14 cellular contexts compared by ENCODE assay signal in the genomic region with DNA sequence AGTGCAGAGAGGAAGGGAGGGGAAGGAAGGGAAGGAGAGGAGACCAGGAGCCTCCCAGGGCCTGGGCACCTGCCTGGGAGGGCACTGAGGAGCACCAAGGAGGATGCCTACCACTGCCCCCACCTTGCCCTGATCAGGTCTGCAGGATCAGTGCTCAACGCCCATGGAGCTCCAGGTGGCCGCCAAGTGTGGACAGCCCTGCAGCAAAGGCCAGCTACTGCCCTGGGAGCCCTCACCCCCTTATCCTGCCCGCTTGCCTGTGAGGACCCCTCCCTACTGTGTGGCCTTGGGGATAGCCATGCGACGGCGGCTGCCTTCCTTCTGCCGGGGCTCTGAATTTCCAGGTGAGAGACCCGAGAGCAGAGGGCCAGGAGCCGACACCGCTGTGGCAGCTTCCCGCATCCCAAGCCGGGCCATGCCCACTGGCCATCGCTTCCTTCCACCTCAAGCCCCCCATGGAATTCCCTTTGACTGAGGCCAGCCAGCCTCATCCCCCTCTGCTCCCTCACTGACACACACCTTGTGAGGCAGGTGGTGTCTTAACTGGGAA. TPM values are rescaled to one million over a fixed set of nuclear protein-coding genes. Genes with fewer than 3 reads are reported as not detected.
DNase-seq lines count a peak whose midpoint lies in the region; ATAC-seq, FAIRE-seq and TF ChIP-seq lines count a peak whose summit lies in the region.
"Had no signal": no experiment of that assay in that cellular context is flagged by ENCODE, and none has a peak within 500 bp of the region (broad histone marks: within the 10 kb centered on the region; RNA-seq: fewer than 3 reads in every experiment).

No MANE protein-coding gene starts in this region.

- no peaks in the 10 kb centered on the region for H3K79me2 ChIP-seq in PC-9 (ENCODE audit: low read depth)

- no peaks in the 10 kb centered on the region for H3K36me3 ChIP-seq in HEK293 (ENCODE audit: control insufficient read depth in 2 of 2, insufficient read depth in 1 of 2, low read length in 2 of 2)
- no peaks in the 10 kb centered on the region for H3K36me3 ChIP-seq in kidney (ENCODE audit: control insufficient read depth in 1 of 2, insufficient read depth in 2 of 2, low read length in 2 of 2)
- H3K36me3 ChIP-seq in upper lobe of right lung = no peaks in the 10 kb centered on the region
- H3K36me3 ChIP-seq in PC-9 (ENCODE audit: low read depth) = no peaks in the 10 kb centered on the region
- H3K36me3 ChIP-seq: BLaER1 treated with 17β-estradiol and CSF1 and Interleukin-3, amounts not matched to agents 10 nM and 100 nM had no signal

- H2AFZ ChIP-seq in PC-9 = no peak overlapping the region

- no peaks in the 10 kb centered on the region for H4K20me1 ChIP-seq in PC-9 (ENCODE audit: insufficient read depth)

- no peak overlapping the region for H3K9ac ChIP-seq in kidney (ENCODE audit: low read length in 2 of 2)
- H3K9ac ChIP-seq: BLaER1 treated with 17β-estradiol and CSF1 and Interleukin-3, amounts not matched to agents 10 nM and 100 nM had no signal

- CTCF ChIA-PET in HEK293 (lab: Yijun Ruan, JAX) = interaction anchor here (1.4 to 1.6 kb wide), 2 partner anchors 10 to 11 kb away, joined by 4 to 6 read pairs; no protein-coding TSS in a partner anchor
- CTCF ChIA-PET in PC-9 (lab: Charles Lee) = no interaction called here

- H3F3A ChIP-seq in PC-9 (ENCODE audit: insufficient read depth, low read depth) = no peaks in the 10 kb centered on the region

- H3K9me2 ChIP-seq in PC-9 (ENCODE audit: insufficient read depth) = no peaks in the 10 kb centered on the region

- DNase-seq in Right ventricle myocardium superior (peak; percentile 33), Right ventricle myocardium inferior (ENCODE audit: missing footprints) (no peak), kidney (peak; percentile 60), upper lobe of right lung (no peak), PC-9 (no peak)
- DNase-seq: 8988T; CD4-positive, CD25-positive, alpha-beta regulatory T cell; DMS53; GF-D8 had no signal

- no peak for ATAC-seq in Right ventricle myocardium superior (ENCODE audit: poor library complexity)
- ATAC-seq in Right ventricle myocardium inferior = no peak
- peak; percentile 27 for ATAC-seq in upper lobe of right lung
- ATAC-seq in HG02981 (IDR thresholded peaks at IDR 0.05; ENCODE audit: unreplicated experiment) = no peak

- H3K4me1 ChIP-seq in HEK293 (ENCODE audit: control insufficient read depth, insufficient read depth, low read length) (no peaks in the 10 kb centered on the region), kidney (ENCODE audit: control insufficient read depth in 1 of 2, insufficient read depth in 1 of 2, low read depth in 1 of 2, low read length in 2 of 2) (no peaks in the 10 kb centered on the region), upper lobe of right lung (no peaks in the 10 kb centered on the region), PC-9 (replicated peaks; ENCODE audit: insufficient read depth) (no peaks in the 10 kb centered on the region)

- no peak for FAIRE-seq in kidney (lab: Jason Lieb, UNC)
- FAIRE-seq: H54 had no signal

- intact Hi-C loops in Right ventricle myocardium superior (cut with DNase I) = no loop called here
- intact Hi-C loops in Right ventricle myocardium inferior (cut with DNase I) = no loop called here
- intact Hi-C loops in kidney (cut with DNase I) = no loop called here
- intact Hi-C loops in upper lobe of right lung (cut with DNase I) = no loop called here
- intact Hi-C loops in PC-9 (cut with micrococcal nuclease; ENCODE audit: unreplicated experiment) = no loop called here

- POLR2A ChIA-PET in HEK293 (lab: Yijun Ruan, JAX) (interaction anchor here (0.6 kb wide), 1 partner anchor 11 kb away, joined by 4 read pairs; no protein-coding TSS in a partner anchor), PC-9 (lab: Charles Lee; ENCODE audit: unreplicated experiment) (no interaction called here)

- H3K4me2 ChIP-seq in PC-9 = no peak overlapping the region

- TF ChIP-seq CTCF in HEK293 (tag by site-specific recombination; IDR thresholded peaks at IDR 0.05) (no peak), kidney (IDR thresholded peaks at IDR 0.05; ENCODE audit: borderline replicate concordance, extremely low read depth, insufficient read depth) (no peak), upper lobe of right lung (IDR thresholded peaks at IDR 0.05) (no peak), PC-9 (conservative IDR thresholded peaks at IDR 0.05) (no peak)

- no peak overlapping the region for H3K4me3 ChIP-seq in HEK293 (ENCODE audit: low read depth, low read length)
- H3K4me3 ChIP-seq in kidney (ENCODE audit: low read length in 2 of 2) = no peak overlapping the region
- no peak overlapping the region for H3K4me3 ChIP-seq in upper lobe of right lung
- no peak overlapping the region for H3K4me3 ChIP-seq in PC-9
- H3K4me3 ChIP-seq: BLaER1 treated with 17β-estradiol and CSF1 and Interleukin-3, amounts not matched to agents 10 nM and 100 nM had no signal

- BruUV-seq in PC-9 (replicated peaks; lab: Mats Ljungman, UMichigan) = no TSS peak

- H3K27me3 ChIP-seq in upper lobe of right lung (no peaks in the 10 kb centered on the region), PC-9 (ENCODE audit: insufficient read depth, low read depth) (peaks cover 90% of the 10 kb centered on the region)
- H3K27me3 ChIP-seq: BLaER1 treated with 17β-estradiol and CSF1 and Interleukin-3, amounts not matched to agents 10 nM and 100 nM had no signal

- H3K27ac ChIP-seq in HEK293 (ENCODE audit: extremely low read depth, low read depth, low read length) (no peak overlapping the region), kidney (ENCODE audit: low read depth in 2 of 2, low read length in 2 of 2) (no peak overlapping the region), upper lobe of right lung (no peak overlapping the region), PC-9 (no peak overlapping the region)
- H3K27ac ChIP-seq: BLaER1 treated with 17β-estradiol and CSF1 and Interleukin-3, amounts not matched to agents 10 nM and 100 nM; HL-60 had no signal

- no peaks in the 10 kb centered on the region for H3K9me3 ChIP-seq in HEK293 (ENCODE audit: control insufficient read depth, insufficient read depth, low read depth, low read length)
- no peaks in the 10 kb centered on the region for H3K9me3 ChIP-seq in kidney (ENCODE audit: control insufficient read depth in 1 of 2, low read length in 2 of 2)
- no peaks in the 10 kb centered on the region for H3K9me3 ChIP-seq in upper lobe of right lung
- no peaks in the 10 kb centered on the region for H3K9me3 ChIP-seq in PC-9 (ENCODE audit: insufficient read depth, low read depth)

TF ChIP-seq in HEK293, 187 proteins besides CTCF, POLR2A, EP300 and RAD21:
- TF ChIP-seq FEZF1 (tag by site-specific recombination; IDR thresholded peaks at IDR 0.05) (no peak), ZNF394 (tag by site-specific recombination; IDR thresholded peaks at IDR 0.05; ENCODE audit: borderline replicate concordance) (no peak), GLIS2 (tag by site-specific recombination; IDR thresholded peaks at IDR 0.05) (peak; percentile 18; the same call in 1 of the 2 replicates)

RNA-seq across cellular contexts. Expression of gene ADAMTS2, which starts 12.4 kb away (rescaled TPM):
- total RNA-seq in Right ventricle myocardium superior (3.6 TPM), Right ventricle myocardium inferior (3.7 TPM), kidney (13.6 TPM), upper lobe of right lung (16.4 TPM), PC-9 (2021) (not detected in 2 replicates)
- 2.0 TPM for polyA plus RNA-seq in kidney (ENCODE audit: insufficient read depth, low read depth, low replicate concordance)
- total RNA-seq: CD4-positive, CD25-positive, alpha-beta regulatory T cell had no signal

Comparison
In these comparisons a context has a peak if more than half of its experiments do, and no peak if none do; other contexts are left out.
1. DNase-seq: peak in Right ventricle myocardium superior (single experiment) and kidney (single experiment); none in Right ventricle myocardium inferior (single experiment), upper lobe of right lung (single experiment) and PC-9 (0 of 2).